21 cellular contexts compared by ENCODE assay signal in the genomic region with DNA sequence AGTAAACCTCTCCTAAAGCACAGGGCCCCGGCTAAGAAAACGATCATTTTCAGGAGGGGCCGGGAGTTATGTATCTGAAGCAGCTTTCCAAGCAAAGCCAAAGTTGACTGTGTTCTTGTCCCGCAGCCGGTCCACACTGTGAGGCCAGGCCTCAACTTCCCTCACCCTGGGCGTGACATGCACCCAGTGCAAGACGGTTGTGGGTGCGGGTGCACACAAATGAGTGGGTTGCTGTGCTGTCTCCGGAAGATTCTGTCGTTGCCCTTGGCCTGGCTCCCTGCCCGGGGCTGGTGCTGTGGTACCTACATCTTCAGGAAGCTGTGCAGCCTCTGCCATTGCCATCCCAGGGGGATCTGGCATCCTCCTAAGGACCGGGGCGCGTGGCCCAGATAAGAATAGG.
"Had no signal": no experiment of that assay in that cellular context is flagged by ENCODE, and none has a peak within 500 bp of the region (broad histone marks: within the 10 kb centered on the region; RNA-seq: fewer than 3 reads in every experiment).

No MANE protein-coding gene starts in this region.

- H3K9me3 ChIP-seq: SJSA1 had no signal

- DNase-seq: KBM-7, NCI-H1092, NCI-H1105 treated with DMSO at 0.1 percent for 48 hours, NCI-H1417 treated with DMSO at 0.1 percent for 48 hours, NCI-H146, NCI-H187, NCI-H2029, NCI-H2081 treated with DMSO at 0.1 percent for 48 hours, NCI-H2171, NCI-H226, NCI-H446, NCI-H510A, NCI-H524 treated with DMSO at 0.1 percent for 48 hours, NCI-H69, NCI-H774, Right ventricle myocardium superior, RPMI8226, SIG-M5 had no signal

- H3K4me3 ChIP-seq: SJSA1, SK-N-MC had no signal

- H3K27ac ChIP-seq: HL-60, SJSA1, SK-N-MC had no signal

- H3K27me3 ChIP-seq: SJSA1 had no signal

- H3K4me1 ChIP-seq: SJSA1 had no signal
